In genomic region chr2:189050110-189050712, GRCh38 we compare ENCODE assay signal across 1 cellular context.
TF ChIP-seq lines count a peak whose summit lies in the region.

No MANE protein-coding gene starts in this region.

TF ChIP-seq in HepG2, 621 proteins besides CTCF, POLR2A, EP300 and RAD21 (continued from another document and continues in another):
- 0 out of 2 replicates have a peak, but pooled peaks have one; percentile 43 for TF ChIP-seq ZBTB43 (CRISPR knock-in tag; conservative IDR thresholded peaks at IDR 0.05)
- TF ChIP-seq NR0B2 (CRISPR knock-in tag; IDR thresholded peaks at IDR 0.05): no peak
- TF ChIP-seq NR1H2 (CRISPR knock-in tag; IDR thresholded peaks at IDR 0.05; ENCODE audit: borderline replicate concordance, low read depth): no peak
- TF ChIP-seq PLSCR1 (CRISPR knock-in tag; IDR thresholded peaks at IDR 0.05; ENCODE audit: borderline replicate concordance): no peak
- peak; percentile 75 for TF ChIP-seq PATZ1 (CRISPR knock-in tag; IDR thresholded peaks at IDR 0.05)
- TF ChIP-seq ZNF460 (CRISPR knock-in tag; IDR thresholded peaks at IDR 0.05; ENCODE audit: borderline replicate concordance): no peak
- TF ChIP-seq ZNF660 (CRISPR knock-in tag; IDR thresholded peaks at IDR 0.05; ENCODE audit: borderline replicate concordance, low read depth): no peak
- no peak for TF ChIP-seq ZFP90 (CRISPR knock-in tag; IDR thresholded peaks at IDR 0.05; ENCODE audit: borderline replicate concordance)
- TF ChIP-seq ZNF484 (CRISPR knock-in tag; IDR thresholded peaks at IDR 0.05; ENCODE audit: borderline replicate concordance, low read depth): no peak
- TF ChIP-seq IRF2 (CRISPR knock-in tag; IDR thresholded peaks at IDR 0.05): peak; percentile 42
- TF ChIP-seq IKZF1 (IDR thresholded peaks at IDR 0.05): no peak
- TF ChIP-seq CEBPB (IDR thresholded peaks at IDR 0.05; ENCODE audit: borderline replicate concordance, low read depth, low read length): 0 out of 2 replicates have a peak, but pooled peaks have one; percentile 9
- TF ChIP-seq HOXA9 (CRISPR knock-in tag; IDR thresholded peaks at IDR 0.05; ENCODE audit: borderline replicate concordance): no peak
- no peak for TF ChIP-seq TRAFD1 (CRISPR knock-in tag; IDR thresholded peaks at IDR 0.05; ENCODE audit: borderline replicate concordance)
- no peak for TF ChIP-seq NFE2L2 (IDR thresholded peaks at IDR 0.05; ENCODE audit: low read length)
- no peak for TF ChIP-seq ZFYVE20 (CRISPR knock-in tag; IDR thresholded peaks at IDR 0.05; ENCODE audit: borderline replicate concordance, low read depth)
- TF ChIP-seq SMAD9 (CRISPR knock-in tag; IDR thresholded peaks at IDR 0.05): no peak
- TF ChIP-seq RBAK (CRISPR knock-in tag; IDR thresholded peaks at IDR 0.05): no peak
- TF ChIP-seq SMARCC2 (IDR thresholded peaks at IDR 0.05): 0 out of 2 replicates have a peak, but pooled peaks have one; percentile 73
- TF ChIP-seq SUZ12 (IDR thresholded peaks at IDR 0.05; ENCODE audit: low read depth, low read length): no peak
- TF ChIP-seq GATAD2A (CRISPR knock-in tag; IDR thresholded peaks at IDR 0.05): peak; percentile 97
- TF ChIP-seq FOXA1 (IDR thresholded peaks at IDR 0.05): peak; percentile 98
- peak; percentile 96 for TF ChIP-seq FOXA1 (CRISPR knock-in tag; IDR thresholded peaks at IDR 0.05)
- TF ChIP-seq FOXP4 (CRISPR knock-in tag; IDR thresholded peaks at IDR 0.05): peak; percentile 71; the same call in 1 of the 2 replicates
- no peak for TF ChIP-seq ZNF7 (CRISPR knock-in tag; IDR thresholded peaks at IDR 0.05)
- peak; percentile 94 for TF ChIP-seq PAXIP1 (CRISPR knock-in tag; conservative IDR thresholded peaks at IDR 0.05)
- 0 out of 2 replicates have a peak, but pooled peaks have one; percentile 25 for TF ChIP-seq ZNF784 (CRISPR knock-in tag; IDR thresholded peaks at IDR 0.05; ENCODE audit: borderline replicate concordance)
- TF ChIP-seq CREB1 (IDR thresholded peaks at IDR 0.05): no peak
- peak; percentile 81 for TF ChIP-seq CREB1 (CRISPR knock-in tag; IDR thresholded peaks at IDR 0.05)
- TF ChIP-seq ZNF512B (CRISPR knock-in tag; IDR thresholded peaks at IDR 0.05; ENCODE audit: borderline replicate concordance): peak; percentile 90; the same call in 1 of the 2 replicates
- 0 out of 2 replicates have a peak, but pooled peaks have one; percentile 60 for TF ChIP-seq MLXIP (CRISPR knock-in tag; IDR thresholded peaks at IDR 0.05; ENCODE audit: borderline replicate concordance)
- no peak; the same call in 1 of the 2 replicates for TF ChIP-seq MED13 (CRISPR knock-in tag; IDR thresholded peaks at IDR 0.05)
